Comparison of ENCODE assay signal across 3 cellular contexts in the genomic region with DNA sequence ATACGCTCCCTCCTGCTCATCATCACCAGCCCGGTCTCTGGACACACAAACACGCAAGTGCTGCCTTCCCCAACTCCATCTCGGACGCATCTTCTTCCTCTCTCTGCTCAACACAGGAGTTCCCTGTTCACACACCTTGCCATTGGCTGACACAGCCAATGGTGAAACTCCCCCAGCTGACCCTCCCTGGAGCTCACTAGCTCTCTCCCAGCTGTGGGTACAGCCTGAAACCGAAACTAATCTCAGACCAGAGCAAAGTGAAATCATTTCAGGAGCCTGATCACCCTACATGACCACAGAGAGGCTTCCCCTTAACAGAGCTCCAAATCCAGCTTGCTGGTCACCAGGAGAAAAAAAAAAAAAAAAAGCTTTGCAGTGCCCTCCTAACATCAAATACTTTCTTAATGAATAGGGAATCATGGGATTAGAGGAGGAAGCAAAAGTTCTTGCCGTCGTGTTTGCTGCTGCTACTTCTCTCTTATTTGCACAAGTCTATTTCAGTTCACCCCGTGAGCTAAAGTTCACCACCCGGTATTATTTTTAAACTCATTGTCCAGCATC.
TF ChIP-seq lines count a peak whose summit lies in the region.

No MANE protein-coding gene starts in this region.

TF ChIP-seq in SK-N-SH, 30 proteins besides CTCF, POLR2A, EP300 and RAD21:
- TF ChIP-seq, protein P1, sequence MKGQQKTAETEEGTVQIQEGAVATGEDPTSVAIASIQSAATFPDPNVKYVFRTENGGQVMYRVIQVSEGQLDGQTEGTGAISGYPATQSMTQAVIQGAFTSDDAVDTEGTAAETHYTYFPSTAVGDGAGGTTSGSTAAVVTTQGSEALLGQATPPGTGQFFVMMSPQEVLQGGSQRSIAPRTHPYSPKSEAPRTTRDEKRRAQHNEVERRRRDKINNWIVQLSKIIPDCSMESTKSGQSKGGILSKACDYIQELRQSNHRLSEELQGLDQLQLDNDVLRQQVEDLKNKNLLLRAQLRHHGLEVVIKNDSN (IDR thresholded peaks at IDR 0.05; ENCODE audit: borderline replicate concordance, low read depth): no peak
- TF ChIP-seq NFIC (IDR thresholded peaks at IDR 0.05; ENCODE audit: borderline replicate concordance) (no peak), GATA2 (CRISPR knock-in tag; IDR thresholded peaks at IDR 0.05) (no peak), TEAD4 (IDR thresholded peaks at IDR 0.05; ENCODE audit: borderline replicate concordance, insufficient read depth) (no peak), MEF2A (IDR thresholded peaks at IDR 0.05; ENCODE audit: borderline replicate concordance, low read depth) (no peak), EZH2phosphoT487 (IDR thresholded peaks at IDR 0.05; ENCODE audit: borderline replicate concordance, low read depth) (no peak), NRF1 (IDR thresholded peaks at IDR 0.05; ENCODE audit: low read depth, low read length) (no peak), RFX5 (IDR thresholded peaks at IDR 0.05; ENCODE audit: low read length) (no peak)

TF ChIP-seq in SK-N-SH treated with all-trans-retinoic acid at 6 μM for 48 hours, 23 proteins besides CTCF, POLR2A, EP300 and RAD21:
- TF ChIP-seq, protein P2, sequence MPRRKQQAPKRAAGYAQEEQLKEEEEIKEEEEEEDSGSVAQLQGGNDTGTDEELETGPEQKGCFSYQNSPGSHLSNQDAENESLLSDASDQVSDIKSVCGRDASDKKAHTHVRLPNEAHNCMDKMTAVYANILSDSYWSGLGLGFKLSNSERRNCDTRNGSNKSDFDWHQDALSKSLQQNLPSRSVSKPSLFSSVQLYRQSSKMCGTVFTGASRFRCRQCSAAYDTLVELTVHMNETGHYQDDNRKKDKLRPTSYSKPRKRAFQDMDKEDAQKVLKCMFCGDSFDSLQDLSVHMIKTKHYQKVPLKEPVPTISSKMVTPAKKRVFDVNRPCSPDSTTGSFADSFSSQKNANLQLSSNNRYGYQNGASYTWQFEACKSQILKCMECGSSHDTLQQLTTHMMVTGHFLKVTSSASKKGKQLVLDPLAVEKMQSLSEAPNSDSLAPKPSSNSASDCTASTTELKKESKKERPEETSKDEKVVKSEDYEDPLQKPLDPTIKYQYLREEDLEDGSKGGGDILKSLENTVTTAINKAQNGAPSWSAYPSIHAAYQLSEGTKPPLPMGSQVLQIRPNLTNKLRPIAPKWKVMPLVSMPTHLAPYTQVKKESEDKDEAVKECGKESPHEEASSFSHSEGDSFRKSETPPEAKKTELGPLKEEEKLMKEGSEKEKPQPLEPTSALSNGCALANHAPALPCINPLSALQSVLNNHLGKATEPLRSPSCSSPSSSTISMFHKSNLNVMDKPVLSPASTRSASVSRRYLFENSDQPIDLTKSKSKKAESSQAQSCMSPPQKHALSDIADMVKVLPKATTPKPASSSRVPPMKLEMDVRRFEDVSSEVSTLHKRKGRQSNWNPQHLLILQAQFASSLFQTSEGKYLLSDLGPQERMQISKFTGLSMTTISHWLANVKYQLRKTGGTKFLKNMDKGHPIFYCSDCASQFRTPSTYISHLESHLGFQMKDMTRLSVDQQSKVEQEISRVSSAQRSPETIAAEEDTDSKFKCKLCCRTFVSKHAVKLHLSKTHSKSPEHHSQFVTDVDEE (CRISPR knock-in tag; IDR thresholded peaks at IDR 0.05): no peak
- TF ChIP-seq OSR1 (CRISPR knock-in tag; IDR thresholded peaks at IDR 0.05) (no peak), ZNF8 (CRISPR knock-in tag; IDR thresholded peaks at IDR 0.05) (no peak), ARNTL (CRISPR knock-in tag; IDR thresholded peaks at IDR 0.05; ENCODE audit: borderline replicate concordance, low read depth) (no peak), ZNF565 (CRISPR knock-in tag; conservative IDR thresholded peaks at IDR 0.05; ENCODE audit: low read depth) (no peak), ZFP30 (CRISPR knock-in tag; IDR thresholded peaks at IDR 0.05) (no peak), CSDC2 (CRISPR knock-in tag; IDR thresholded peaks at IDR 0.05) (no peak), ESRRG (CRISPR knock-in tag; IDR thresholded peaks at IDR 0.05) (no peak)
- TF ChIP-seq, protein P3, sequence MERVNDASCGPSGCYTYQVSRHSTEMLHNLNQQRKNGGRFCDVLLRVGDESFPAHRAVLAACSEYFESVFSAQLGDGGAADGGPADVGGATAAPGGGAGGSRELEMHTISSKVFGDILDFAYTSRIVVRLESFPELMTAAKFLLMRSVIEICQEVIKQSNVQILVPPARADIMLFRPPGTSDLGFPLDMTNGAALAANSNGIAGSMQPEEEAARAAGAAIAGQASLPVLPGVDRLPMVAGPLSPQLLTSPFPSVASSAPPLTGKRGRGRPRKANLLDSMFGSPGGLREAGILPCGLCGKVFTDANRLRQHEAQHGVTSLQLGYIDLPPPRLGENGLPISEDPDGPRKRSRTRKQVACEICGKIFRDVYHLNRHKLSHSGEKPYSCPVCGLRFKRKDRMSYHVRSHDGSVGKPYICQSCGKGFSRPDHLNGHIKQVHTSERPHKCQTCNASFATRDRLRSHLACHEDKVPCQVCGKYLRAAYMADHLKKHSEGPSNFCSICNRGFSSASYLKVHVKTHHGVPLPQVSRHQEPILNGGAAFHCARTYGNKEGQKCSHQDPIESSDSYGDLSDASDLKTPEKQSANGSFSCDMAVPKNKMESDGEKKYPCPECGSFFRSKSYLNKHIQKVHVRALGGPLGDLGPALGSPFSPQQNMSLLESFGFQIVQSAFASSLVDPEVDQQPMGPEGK (CRISPR knock-in tag; IDR thresholded peaks at IDR 0.05; ENCODE audit: borderline replicate concordance): no peak
- TF ChIP-seq, protein P4, sequence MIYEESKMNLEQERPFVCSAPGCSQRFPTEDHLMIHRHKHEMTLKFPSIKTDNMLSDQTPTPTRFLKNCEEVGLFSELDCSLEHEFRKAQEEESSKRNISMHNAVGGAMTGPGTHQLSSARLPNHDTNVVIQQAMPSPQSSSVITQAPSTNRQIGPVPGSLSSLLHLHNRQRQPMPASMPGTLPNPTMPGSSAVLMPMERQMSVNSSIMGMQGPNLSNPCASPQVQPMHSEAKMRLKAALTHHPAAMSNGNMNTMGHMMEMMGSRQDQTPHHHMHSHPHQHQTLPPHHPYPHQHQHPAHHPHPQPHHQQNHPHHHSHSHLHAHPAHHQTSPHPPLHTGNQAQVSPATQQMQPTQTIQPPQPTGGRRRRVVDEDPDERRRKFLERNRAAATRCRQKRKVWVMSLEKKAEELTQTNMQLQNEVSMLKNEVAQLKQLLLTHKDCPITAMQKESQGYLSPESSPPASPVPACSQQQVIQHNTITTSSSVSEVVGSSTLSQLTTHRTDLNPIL (CRISPR knock-in tag; IDR thresholded peaks at IDR 0.05; ENCODE audit: low read depth): no peak
TF ChIP-seq in SK-N-SH treated with all-trans-retinoic acid at 6 μM for 48 hours: peak in this region for 0.

TF ChIP-seq in H1, 55 proteins besides CTCF, POLR2A, EP300 and RAD21:
- no peak for TF ChIP-seq POU5F1 (IDR thresholded peaks at IDR 0.05; ENCODE audit: low read depth, low read length)
